8 cellular contexts compared by ENCODE assay signal in the genomic region with DNA sequence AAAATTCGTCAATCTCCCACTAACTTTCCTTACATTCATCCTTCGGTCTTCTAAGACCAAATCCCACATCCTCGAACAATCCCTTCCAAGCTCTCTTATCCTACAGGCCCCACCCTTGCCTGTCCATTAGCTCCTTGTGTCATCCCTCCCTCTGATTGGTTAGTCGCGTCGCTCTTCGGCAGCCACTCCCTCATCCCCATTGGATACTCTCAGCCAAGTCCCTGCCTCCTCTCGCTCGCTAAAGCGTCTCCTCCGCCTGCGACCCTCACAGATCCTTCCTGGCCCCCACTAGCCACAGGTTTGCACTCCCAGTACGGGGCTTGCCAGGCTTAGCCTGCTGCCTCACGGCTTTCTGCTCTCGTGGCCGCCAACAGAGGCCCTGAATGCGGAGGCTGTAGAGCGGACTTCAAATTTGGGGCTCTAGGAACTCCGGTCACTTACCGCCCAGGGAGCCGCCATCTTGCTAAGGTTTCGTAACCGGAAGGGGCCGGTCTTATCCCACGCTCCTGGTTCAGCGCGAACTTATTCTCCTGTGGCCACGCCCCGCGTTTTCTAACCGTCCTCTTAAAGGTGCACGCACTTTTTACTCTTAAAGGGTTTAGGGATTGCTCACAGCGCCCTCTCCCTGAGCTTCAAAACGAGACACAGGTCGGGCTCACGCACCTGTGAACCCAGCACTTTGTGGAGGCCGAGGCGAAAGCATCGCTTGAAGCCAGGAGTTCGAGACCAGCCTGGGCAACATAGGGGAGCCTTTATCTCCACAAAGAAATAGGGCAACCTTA. TPM values are rescaled to one million over a fixed set of nuclear protein-coding genes. Genes with fewer than 3 reads are reported as not detected.
A peak's percentile ranks its signal among the peaks of the same experiment; 100 is the strongest.
DNase-seq lines count a peak whose midpoint lies in the region; ATAC-seq and TF ChIP-seq lines count a peak whose summit lies in the region.

Gene DMAC2, minus strand, starts transcription at position 472 of the 782 bp plus-strand sequence. Its CDS starts 13 bp downstream, at position 459.

- peak within 1 kb of the TSS; percentile 47 for H3K27ac Mint-ChIP-seq in activated naive CD8-positive, alpha-beta T cell treated with anti-CD3 and anti-CD28 coated beads, Interleukin-2, amount 10 ng/mL, durations not matched to agents 7 days and 5 days
- peak within 1 kb of the TSS; percentile 24 for H3K27ac Mint-ChIP-seq in osteocyte (ENCODE audit: unreplicated experiment)

- H3K9me3 ChIP-seq in thymus (ENCODE audit: control insufficient read depth), result no peaks in the 10 kb centered on the region

- H3K4me3 ChIP-seq in GM12864 (ENCODE audit: low read depth, low read length) (peak within 1 kb of the TSS; percentile 75), thymus (ENCODE audit: low read length) (peak within 1 kb of the TSS; percentile 75)

- H3K9me3 Mint-ChIP-seq in activated naive CD8-positive, alpha-beta T cell treated with anti-CD3 and anti-CD28 coated beads, Interleukin-2, amount 10 ng/mL, durations not matched to agents 7 days and 5 days, result no peaks in the 10 kb centered on the region
- H3K9me3 Mint-ChIP-seq in osteocyte (ENCODE audit: unreplicated experiment), result no peaks in the 10 kb centered on the region

- TF ChIP-seq CTCF in GM12864 (IDR thresholded peaks at IDR 0.05; ENCODE audit: low read depth, low read length, missing control alignments), result peak; percentile 66
- peak; percentile 47 for TF ChIP-seq CTCF in osteocyte (IDR thresholded peaks at IDR 0.05)

- H3K4me1 Mint-ChIP-seq in activated naive CD8-positive, alpha-beta T cell treated with anti-CD3 and anti-CD28 coated beads, Interleukin-2, amount 10 ng/mL, durations not matched to agents 7 days and 5 days, result peaks cover 12% of the 10 kb centered on the region
- H3K4me1 Mint-ChIP-seq in osteocyte (ENCODE audit: unreplicated experiment), result peaks cover 11% of the 10 kb centered on the region

- no peaks in the 10 kb centered on the region for H3K36me3 Mint-ChIP-seq in activated naive CD8-positive, alpha-beta T cell treated with anti-CD3 and anti-CD28 coated beads, Interleukin-2, amount 10 ng/mL, durations not matched to agents 7 days and 5 days
- peaks cover 7% of the 10 kb centered on the region for H3K36me3 Mint-ChIP-seq in osteocyte (ENCODE audit: unreplicated experiment)

- POLR2A ChIA-PET in activated naive CD8-positive, alpha-beta T cell treated with anti-CD3 and anti-CD28 coated beads, Interleukin-2, amount 10 ng/mL, durations not matched to agents 7 days and 5 days (lab: Charles Lee), result interaction anchor here (0.5 to 2.4 kb wide), 16 partner anchors 8 to 689 kb away, joined by 3 to 24 read pairs (median 5); partner anchors contain the start of genes ACTMAP, B3GNT8, B9D2 and CEACAM21

- no peaks in the 10 kb centered on the region for H3K27me3 ChIP-seq in thymus (ENCODE audit: control insufficient read depth, insufficient read depth)

- peaks cover 3% of the 10 kb centered on the region for H3K27me3 Mint-ChIP-seq in activated naive CD8-positive, alpha-beta T cell treated with anti-CD3 and anti-CD28 coated beads, Interleukin-2, amount 10 ng/mL, durations not matched to agents 7 days and 5 days
- H3K27me3 Mint-ChIP-seq in osteocyte (ENCODE audit: unreplicated experiment), result peaks cover 7% of the 10 kb centered on the region

- DNase-seq in GM12864 (ENCODE audit: low read depth) (peak; percentile 98), NCI-H1092 (lab: John Stamatoyannopoulos, UW) (peak; percentile 97), head of caudate nucleus (peak; percentile 91 to 99 (median 96)), osteocyte (ENCODE audit: extremely low spot score, unreplicated experiment) (peak; percentile 94)
- peak; percentile 89 for DNase-seq in activated naive CD8-positive, alpha-beta T cell treated with anti-CD3 and anti-CD28 coated beads, Interleukin-2, amount 10 ng/mL, durations not matched to agents 7 days and 5 days

- under 1% methylated on average over 40 of the region's 40 CpGs for WGBS in thymus

- intact Hi-C loops in head of caudate nucleus (cut with DNase I), result loop anchor here (5.0 to 10.0 kb wide), 3 partner anchors 42 to 175 kb away; partner anchors contain the start of genes BCKDHA, CEACAM21, EXOSC5 and HNRNPUL1

- no peak within 1 kb of the TSS for H3K4me3 Mint-ChIP-seq in activated naive CD8-positive, alpha-beta T cell treated with anti-CD3 and anti-CD28 coated beads, Interleukin-2, amount 10 ng/mL, durations not matched to agents 7 days and 5 days
- no peak within 1 kb of the TSS for H3K4me3 Mint-ChIP-seq in osteocyte (ENCODE audit: unreplicated experiment)

- ATAC-seq in HG02610 (IDR thresholded peaks at IDR 0.05; ENCODE audit: unreplicated experiment) (peak; percentile 89), SK-N-SH treated with all-trans-retinoic acid at 6 μM for 48 hours (peak; percentile 99)
- peak; percentile 96 for ATAC-seq in activated naive CD8-positive, alpha-beta T cell treated with anti-CD3 and anti-CD28 coated beads, Interleukin-2, amount 10 ng/mL, durations not matched to agents 7 days and 5 days (ENCODE audit: low read depth)

- H3K27ac ChIP-seq in thymus (ENCODE audit: low read depth), result peak within 1 kb of the TSS; percentile 95

- H3K36me3 ChIP-seq in thymus (ENCODE audit: control insufficient read depth, insufficient read depth), result peaks cover 13% of the 10 kb centered on the region

- peaks cover 4% of the 10 kb centered on the region for H3K4me1 ChIP-seq in thymus (ENCODE audit: control insufficient read depth, insufficient read depth, low read length)

TF ChIP-seq in SK-N-SH treated with all-trans-retinoic acid at 6 μM for 48 hours, 23 proteins besides CTCF, POLR2A, EP300 and RAD21:
- peak; percentile 80 for TF ChIP-seq ZNF70 (CRISPR knock-in tag; IDR thresholded peaks at IDR 0.05)
- TF ChIP-seq ZFP30 (CRISPR knock-in tag; IDR thresholded peaks at IDR 0.05), result no peak

RNA-seq across cellular contexts. Expression of gene DMAC2, which starts in this region (rescaled TPM):
- total RNA-seq in activated naive CD8-positive, alpha-beta T cell treated with anti-CD3 and anti-CD28 coated beads, Interleukin-2, amount 10 ng/mL, durations not matched to agents 7 days and 5 days, result 10 to 100 TPM; 41.3 to 42.6 TPM
- 33.3 and 33.8 TPM in 2 replicates for total RNA-seq in osteocyte
- 29.3 TPM for polyA plus RNA-seq in thymus

Comparison
In these comparisons a context has a peak if more than half of its experiments do, and no peak if none do; other contexts are left out.
1. Peak in every context shown above with its lines: DNase-seq, ATAC-seq, H3K4me3 ChIP-seq and H3K27ac ChIP-seq.